Comparison of ENCODE assay signal across 12 cellular contexts in the genomic region with DNA sequence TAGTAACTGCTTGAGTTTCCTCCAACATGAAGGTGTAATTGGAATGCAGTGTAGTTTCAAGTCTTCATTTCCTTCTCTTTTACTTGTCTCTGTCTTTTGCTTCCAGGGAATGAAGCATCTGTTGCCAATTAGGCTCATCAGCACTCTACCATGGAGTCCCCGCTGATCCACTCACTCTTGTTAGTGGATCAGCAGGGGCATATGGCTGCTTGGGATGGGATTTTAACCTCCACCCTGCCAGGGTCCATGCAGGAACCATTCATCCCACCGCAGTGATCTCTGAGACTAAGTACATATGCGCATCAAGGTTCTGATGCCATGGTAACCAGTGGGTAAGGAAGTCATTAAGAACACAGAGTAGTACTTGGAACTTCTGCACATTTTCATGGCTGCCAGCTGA.
"Had no signal": no experiment of that assay in that cellular context is flagged by ENCODE, and none has a peak within 500 bp of the region (broad histone marks: within the 10 kb centered on the region; RNA-seq: fewer than 3 reads in every experiment).

No MANE protein-coding gene starts in this region.

- H3K4me3 ChIP-seq: mucosa of descending colon, thyroid gland had no signal

- H3K4me1 ChIP-seq: thyroid gland had no signal

- H3K9me3 ChIP-seq: mucosa of descending colon, thyroid gland had no signal

- H3K27ac Mint-ChIP-seq: activated naive CD4-positive, alpha-beta T cell treated with anti-CD3 and anti-CD28 coated beads for 36 hours; activated naive CD8-positive, alpha-beta T cell treated with anti-CD3 and anti-CD28 coated beads, Interleukin-2, amount 50 U/mL, for 24 hours; activated T-helper 2 cell treated with anti-CD3 and anti-CD28 coated beads, Interferon-gamma antibody, Interleukin-2, Interleukin-4, amounts not matched to agents 10 μg/mL and 5 μg/mL and 100 μg/mL, durations not matched to agents 14 hours and 24 hours and 36 hours; naive thymus-derived CD4-positive, alpha-beta T cell; stimulated activated memory B cell treated with anti-CD40 and anti-IgM and Interleukin-4, amounts not matched to agents 10 μg/mL and 1 μg/mL and 100 μg/mL, for 72 hours had no signal

- H3K27ac ChIP-seq: epithelial cell of prostate, thyroid gland had no signal

- H3K9me3 Mint-ChIP-seq: activated naive CD4-positive, alpha-beta T cell treated with anti-CD3 and anti-CD28 coated beads for 36 hours; activated naive CD8-positive, alpha-beta T cell treated with anti-CD3 and anti-CD28 coated beads, Interleukin-2, amount 50 U/mL, for 24 hours; activated T-helper 2 cell treated with anti-CD3 and anti-CD28 coated beads, Interferon-gamma antibody, Interleukin-2, Interleukin-4, amounts not matched to agents 10 μg/mL and 5 μg/mL and 100 μg/mL, durations not matched to agents 14 hours and 24 hours and 36 hours; stimulated activated memory B cell treated with anti-CD40 and anti-IgM and Interleukin-4, amounts not matched to agents 10 μg/mL and 1 μg/mL and 100 μg/mL, for 72 hours had no signal

- H3K27me3 Mint-ChIP-seq: activated naive CD8-positive, alpha-beta T cell treated with anti-CD3 and anti-CD28 coated beads, Interleukin-2, amount 50 U/mL, for 24 hours; naive thymus-derived CD4-positive, alpha-beta T cell; stimulated activated memory B cell treated with anti-CD40 and anti-IgM and Interleukin-4, amounts not matched to agents 10 μg/mL and 1 μg/mL and 100 μg/mL, for 72 hours had no signal

- H3K27me3 ChIP-seq: thyroid gland had no signal

- H3K36me3 ChIP-seq: thyroid gland had no signal

- H3K4me1 Mint-ChIP-seq: activated naive CD8-positive, alpha-beta T cell treated with anti-CD3 and anti-CD28 coated beads, Interleukin-2, amount 50 U/mL, for 24 hours; naive thymus-derived CD4-positive, alpha-beta T cell; stimulated activated memory B cell treated with anti-CD40 and anti-IgM and Interleukin-4, amounts not matched to agents 10 μg/mL and 1 μg/mL and 100 μg/mL, for 72 hours had no signal

- H3K4me3 Mint-ChIP-seq: activated naive CD4-positive, alpha-beta T cell treated with anti-CD3 and anti-CD28 coated beads for 36 hours; activated naive CD8-positive, alpha-beta T cell treated with anti-CD3 and anti-CD28 coated beads, Interleukin-2, amount 50 U/mL, for 24 hours; naive thymus-derived CD4-positive, alpha-beta T cell; stimulated activated memory B cell treated with anti-CD40 and anti-IgM and Interleukin-4, amounts not matched to agents 10 μg/mL and 1 μg/mL and 100 μg/mL, for 72 hours had no signal

- H3K36me3 Mint-ChIP-seq: naive thymus-derived CD4-positive, alpha-beta T cell; stimulated activated memory B cell treated with anti-CD40 and anti-IgM and Interleukin-4, amounts not matched to agents 10 μg/mL and 1 μg/mL and 100 μg/mL, for 72 hours had no signal

- DNase-seq: activated CD4-positive, alpha-beta T cell treated with anti-CD3 and anti-CD28 coated beads, Interleukin-2, amount 50 U/mL, for 48 hours; activated naive CD4-positive, alpha-beta T cell treated with anti-CD3 and anti-CD28 coated beads for 36 hours; activated naive CD8-positive, alpha-beta T cell treated with anti-CD3 and anti-CD28 coated beads, Interleukin-2, amount 50 U/mL, for 24 hours; aorta; mammary epithelial cell; mucosa of descending colon; naive thymus-derived CD4-positive, alpha-beta T cell; stimulated activated CD4-positive, alpha-beta T cell treated with anti-CD3 and anti-CD28 coated beads, Interleukin-2, amount 100 ng/mL, for 48 hours; thyroid gland had no signal
